Comparison of ENCODE assay signal across 1 cellular context in genomic region chr22:50408311-50408710, GRCh38.
TF ChIP-seq lines count a peak whose summit lies in the region.

No MANE protein-coding gene starts in this region.

TF ChIP-seq in GM12878, 131 proteins besides CTCF, POLR2A, EP300 and RAD21 (continued from another document):
- TF ChIP-seq, protein P1, sequence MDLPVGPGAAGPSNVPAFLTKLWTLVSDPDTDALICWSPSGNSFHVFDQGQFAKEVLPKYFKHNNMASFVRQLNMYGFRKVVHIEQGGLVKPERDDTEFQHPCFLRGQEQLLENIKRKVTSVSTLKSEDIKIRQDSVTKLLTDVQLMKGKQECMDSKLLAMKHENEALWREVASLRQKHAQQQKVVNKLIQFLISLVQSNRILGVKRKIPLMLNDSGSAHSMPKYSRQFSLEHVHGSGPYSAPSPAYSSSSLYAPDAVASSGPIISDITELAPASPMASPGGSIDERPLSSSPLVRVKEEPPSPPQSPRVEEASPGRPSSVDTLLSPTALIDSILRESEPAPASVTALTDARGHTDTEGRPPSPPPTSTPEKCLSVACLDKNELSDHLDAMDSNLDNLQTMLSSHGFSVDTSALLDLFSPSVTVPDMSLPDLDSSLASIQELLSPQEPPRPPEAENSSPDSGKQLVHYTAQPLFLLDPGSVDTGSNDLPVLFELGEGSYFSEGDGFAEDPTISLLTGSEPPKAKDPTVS (IDR thresholded peaks at IDR 0.05; ENCODE audit: low read depth, low read length), result no peak
- TF ChIP-seq NFXL1 (IDR thresholded peaks at IDR 0.05; ENCODE audit: borderline replicate concordance), result no peak
- TF ChIP-seq TBL1XR1 (IDR thresholded peaks at IDR 0.05; ENCODE audit: low read depth, low read length), result no peak
- no peak for TF ChIP-seq NBN (IDR thresholded peaks at IDR 0.05)
- TF ChIP-seq, protein P2, sequence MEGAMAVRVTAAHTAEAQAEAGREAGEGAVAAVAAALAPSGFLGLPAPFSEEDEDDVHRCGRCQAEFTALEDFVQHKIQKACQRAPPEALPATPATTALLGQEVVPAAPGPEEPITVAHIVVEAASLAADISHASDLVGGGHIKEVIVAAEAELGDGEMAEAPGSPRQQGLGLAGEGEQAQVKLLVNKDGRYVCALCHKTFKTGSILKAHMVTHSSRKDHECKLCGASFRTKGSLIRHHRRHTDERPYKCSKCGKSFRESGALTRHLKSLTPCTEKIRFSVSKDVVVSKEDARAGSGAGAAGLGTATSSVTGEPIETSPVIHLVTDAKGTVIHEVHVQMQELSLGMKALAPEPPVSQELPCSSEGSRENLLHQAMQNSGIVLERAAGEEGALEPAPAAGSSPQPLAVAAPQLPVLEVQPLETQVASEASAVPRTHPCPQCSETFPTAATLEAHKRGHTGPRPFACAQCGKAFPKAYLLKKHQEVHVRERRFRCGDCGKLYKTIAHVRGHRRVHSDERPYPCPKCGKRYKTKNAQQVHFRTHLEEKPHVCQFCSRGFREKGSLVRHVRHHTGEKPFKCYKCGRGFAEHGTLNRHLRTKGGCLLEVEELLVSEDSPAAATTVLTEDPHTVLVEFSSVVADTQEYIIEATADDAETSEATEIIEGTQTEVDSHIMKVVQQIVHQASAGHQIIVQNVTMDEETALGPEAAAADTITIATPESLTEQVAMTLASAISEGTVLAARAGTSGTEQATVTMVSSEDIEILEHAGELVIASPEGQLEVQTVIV (IDR thresholded peaks at IDR 0.05; ENCODE audit: borderline replicate concordance, partially characterized antibody), result no peak
- TF ChIP-seq WRNIP1 (IDR thresholded peaks at IDR 0.05; ENCODE audit: borderline replicate concordance, low read depth, low read length), result no peak
- TF ChIP-seq ZNF217 (IDR thresholded peaks at IDR 0.05), result no peak
